Comparison of ENCODE assay signal across 8 cellular contexts in genomic region chr16:87491522-87492240, GRCh38. TPM values are rescaled to one million over a fixed set of nuclear protein-coding genes. Genes with fewer than 3 reads are reported as not detected.
DNase-seq lines count a peak whose midpoint lies in the region; ATAC-seq and TF ChIP-seq lines count a peak whose summit lies in the region.
"Not testable (repeated sequence)": the region's sequence is repeated elsewhere in the genome, so short reads cannot be mapped to it uniquely, and the experiment has no call there.

No MANE protein-coding gene starts in this region.

- not testable (repeated sequence) for TF ChIP-seq CTCF in HCT116 (IDR thresholded peaks at IDR 0.05 in 2 of 3, conservative IDR thresholded peaks at IDR 0.05 in 1 of 3; ENCODE audit: borderline replicate concordance in 1 of 3, insufficient read depth in 1 of 3, low read depth in 2 of 3, low read length in 2 of 3); Peyer's patch (IDR thresholded peaks at IDR 0.05); choroid plexus epithelial cell (conservative IDR thresholded peaks at IDR 0.05; ENCODE audit: low read depth, low read length)

- H3K36me3 Mint-ChIP-seq in activated T-cell treated with anti-CD3 and anti-CD28 coated beads, Interleukin-2, amount 50 U/mL, for 24 hours (ENCODE audit: low read depth), result peaks cover 17% of the 10 kb centered on the region
- H3K36me3 Mint-ChIP-seq in naive B cell, result not testable (repeated sequence)

- H3K4me3 ChIP-seq in HCT116 (replicated peaks in 1 of 2; ENCODE audit: low read depth in 1 of 2, low read length in 2 of 2) (peak overlapping the region; percentile 40 to 62), Peyer's patch (peak overlapping the region; percentile 31 to 66 (median 45)), choroid plexus epithelial cell (ENCODE audit: low read depth, low read length) (peak overlapping the region; percentile 55)

- H3K27ac ChIP-seq in HCT116 (ENCODE audit: low read depth, low read length), result peak overlapping the region; percentile 29; the same call in 1 of the 2 replicates
- H3K27ac ChIP-seq in Peyer's patch, result peak overlapping the region in 3 of 4 donors; percentile 44 to 76 (median 58)

- H3K4me3 Mint-ChIP-seq in activated T-cell treated with anti-CD3 and anti-CD28 coated beads, Interleukin-2, amount 50 U/mL, for 24 hours, result peak overlapping the region; percentile 78
- H3K4me3 Mint-ChIP-seq in naive B cell, result peak overlapping the region; percentile 50 to 87 (median 78)

- POLR2A ChIA-PET in HCT116 (lab: Charles Lee), result not testable (repeated sequence)

- not testable (repeated sequence) for ATAC-seq in HCT116; left cardiac atrium; naive B cell (ENCODE audit: low read depth in 2 of 2)

- TF ChIP-seq POLR2A in HCT116 (IDR thresholded peaks at IDR 0.05; ENCODE audit: borderline replicate concordance, extremely low read depth, insufficient read depth, insufficient read length); Peyer's patch (IDR thresholded peaks at IDR 0.05): not testable (repeated sequence)

- H3K27ac Mint-ChIP-seq in activated T-cell treated with anti-CD3 and anti-CD28 coated beads, Interleukin-2, amount 50 U/mL, for 24 hours, result peak overlapping the region; percentile 85
- H3K27ac Mint-ChIP-seq in naive B cell, result peak overlapping the region in 2 of 6 donors; percentile 37 to 88

- H3K9ac ChIP-seq in HCT116 (ENCODE audit: low read length), result peak overlapping the region; percentile 62

- BruUV-seq in HCT116 (replicated peaks; lab: Mats Ljungman, UMichigan), result not testable (repeated sequence)

- not testable (repeated sequence) for H3K27me3 ChIP-seq in HCT116 (ENCODE audit: insufficient read depth, low read length); Peyer's patch

- not testable (repeated sequence) for H3K36me3 ChIP-seq in HCT116 (ENCODE audit: control insufficient read depth in 1 of 2, insufficient read depth in 2 of 2, low read length in 2 of 2); Peyer's patch

- TF ChIP-seq RAD21 in HCT116 (IDR thresholded peaks at IDR 0.05; ENCODE audit: low read depth), result not testable (repeated sequence)

- H3K4me1 Mint-ChIP-seq in activated T-cell treated with anti-CD3 and anti-CD28 coated beads, Interleukin-2, amount 50 U/mL, for 24 hours (ENCODE audit: low read depth), result peaks cover 61% of the 10 kb centered on the region
- H3K4me1 Mint-ChIP-seq in naive B cell, result peaks cover 23 to 41% (median 27%) of the 10 kb centered on the region in 3 donors

- H3K4me1 ChIP-seq in HCT116 (ENCODE audit: control insufficient read depth in 1 of 2, insufficient read depth in 2 of 2, low read length in 2 of 2) (peaks cover 14 to 42% of the 10 kb centered on the region in 2 experiments; a peak in 3 of 4 replicates), Peyer's patch (peaks cover under 1 to 71% (median 7%) of the 10 kb centered on the region in 4 donors)

- CTCF ChIA-PET in HCT116 (lab: Charles Lee), result not testable (repeated sequence)

- RAD21 ChIA-PET in HCT116 (lab: Charles Lee; ENCODE audit: low non-redundant PET in 1 of 2, low total read pairs in 2 of 2, uncharacterized antibody in 2 of 2, unreplicated experiment in 2 of 2), result not testable (repeated sequence)

- H3K27me3 Mint-ChIP-seq in activated T-cell treated with anti-CD3 and anti-CD28 coated beads, Interleukin-2, amount 50 U/mL, for 24 hours, result not testable (repeated sequence)
- peaks cover 32 to 64% (median 56%) of the 10 kb centered on the region in 3 donors for H3K27me3 Mint-ChIP-seq in naive B cell

- peaks cover 11% of the 10 kb centered on the region; the same call in 1 of the 2 replicates for H4K20me1 ChIP-seq in HCT116 (ENCODE audit: insufficient read depth)

- not testable (repeated sequence) for H2AFZ ChIP-seq in HCT116 (ENCODE audit: low read depth, low read length, poor library complexity, severe bottlenecking)

- H3K9me3 Mint-ChIP-seq in activated T-cell treated with anti-CD3 and anti-CD28 coated beads, Interleukin-2, amount 50 U/mL, for 24 hours; naive B cell: not testable (repeated sequence)

- intact Hi-C loops in HCT116 (cut with micrococcal nuclease), result loop anchor here (2.0 kb wide), 1 partner anchor 31 kb away; no protein-coding TSS in a partner anchor
- intact Hi-C loops in left cardiac atrium (cut with DNase I), result loop anchor here in 1 of 2 donors (2.0 kb wide), 1 partner anchor 27 kb away; no protein-coding TSS in a partner anchor

- H3K9me2 ChIP-seq in HCT116 (ENCODE audit: insufficient read depth), result not testable (repeated sequence)

- H3K4me2 ChIP-seq in HCT116 (ENCODE audit: low read length), result peak overlapping the region; percentile 81

- peaks cover 51% of the 10 kb centered on the region for H3K79me2 ChIP-seq in HCT116 (ENCODE audit: insufficient read depth, low read length)

- H3K9me3 ChIP-seq in HCT116 (ENCODE audit: control insufficient read depth in 1 of 2, insufficient read depth in 1 of 2, low read depth in 1 of 2, low read length in 2 of 2); Peyer's patch: not testable (repeated sequence)

- peak; percentile 41 for DNase-seq in AG08396 (ENCODE audit: low spot score)
- DNase-seq in HCT116 (ENCODE audit: low read depth, low spot score); Peyer's patch; naive B cell: not testable (repeated sequence)
- DNase-seq in activated T-cell treated with anti-CD3 and anti-CD28 coated beads, Interleukin-2, amount 50 U/mL, for 24 hours, result peak; percentile 64
- DNase-seq in choroid plexus epithelial cell (ENCODE audit: low read depth), result peak; percentile 49
- peak; percentile 43 for DNase-seq in left cardiac atrium
- peak; percentile 25 to 34 for DNase-seq in stimulated activated CD4-positive, alpha-beta T cell treated with anti-CD3 and anti-CD28 coated beads, Interleukin-2, amount 100 ng/mL, for 24 hours

RNA-seq across cellular contexts. Expression of gene ZCCHC14, which starts 1.1 kb away (rescaled TPM):
- 37.8 TPM for total RNA-seq in HCT116 (2021; ENCODE audit: unreplicated experiment)
- polyA plus RNA-seq in HCT116 (2012), result 19.6 and 21.5 TPM in 2 replicates
- 10 to 100 TPM; 28.1 to 68.9 (median 55.9) TPM for total RNA-seq in Peyer's patch
- 10 to 100 TPM; 14.4 to 14.9 TPM for total RNA-seq in left cardiac atrium
- under 1 TPM in 5 of 6 donors, not detected in 1; 0.03 to 0.31 (median 0.20) TPM for polyA plus RNA-seq in naive B cell (ENCODE audit: low read depth in 6 of 6)
